28 cellular contexts compared by ENCODE assay signal in genomic region chr13:90168953-90169352, GRCh38.
"Had no signal": no experiment of that assay in that cellular context is flagged by ENCODE, and none has a peak within 500 bp of the region (broad histone marks: within the 10 kb centered on the region; RNA-seq: fewer than 3 reads in every experiment).

No MANE protein-coding gene starts in this region.

- H3K27me3 ChIP-seq: colonic mucosa, dorsolateral prefrontal cortex, esophagus muscularis mucosa, esophagus squamous epithelium, foreskin keratinocyte, gastrocnemius medialis, gastroesophageal sphincter, heart left ventricle, heart right ventricle, hepatocyte had no signal

- H3K4me2 ChIP-seq: hepatocyte had no signal

- FAIRE-seq: endometrium, endothelial cell of umbilical vein, frontal cortex had no signal

- ATAC-seq: effector memory CD8-positive, alpha-beta T cell; esophagus mucosa; foreskin keratinocyte; gastrocnemius medialis; gastroesophageal sphincter; heart left ventricle; heart right ventricle had no signal

- DNase-seq: colonic mucosa; cortex of kidney; dermis blood vessel endothelial cell; dorsolateral prefrontal cortex; effector CD4-positive, alpha-beta T cell; effector CD8-positive, alpha-beta T cell; effector memory CD4-positive, alpha-beta T cell; effector memory CD8-positive, alpha-beta T cell; endodermal cell; erythroblast; esophagus squamous epithelium; foreskin fibroblast; foreskin keratinocyte; foreskin melanocyte; gastrocnemius medialis; glutamatergic neuron; head of caudate nucleus; heart left ventricle; heart right ventricle had no signal

- H3K79me2 ChIP-seq: hepatocyte had no signal

- H3K27ac ChIP-seq: colonic mucosa, coronary artery, dorsolateral prefrontal cortex, epithelial cell of prostate, esophagus muscularis mucosa, esophagus squamous epithelium, foreskin keratinocyte, gastrocnemius medialis, gastroesophageal sphincter, heart left ventricle, heart right ventricle, hepatocyte had no signal

- H2AFZ ChIP-seq: hepatocyte had no signal

- H3K36me3 ChIP-seq: colonic mucosa, esophagus muscularis mucosa, esophagus squamous epithelium, gastrocnemius medialis, gastroesophageal sphincter, heart left ventricle, heart right ventricle had no signal

- H3K4me3 ChIP-seq: colonic mucosa, coronary artery, dorsolateral prefrontal cortex, esophagus muscularis mucosa, esophagus squamous epithelium, gastrocnemius medialis, gastroesophageal sphincter, heart left ventricle, heart right ventricle, hepatocyte had no signal

- H3K4me1 ChIP-seq: colonic mucosa, esophagus muscularis mucosa, esophagus squamous epithelium, foreskin keratinocyte, gastrocnemius medialis, gastroesophageal sphincter, heart left ventricle, heart right ventricle had no signal

- H3K9me3 ChIP-seq: colonic mucosa, esophagus muscularis mucosa, esophagus squamous epithelium, gastrocnemius medialis, gastroesophageal sphincter, heart left ventricle, heart right ventricle had no signal
